In the genomic region with DNA sequence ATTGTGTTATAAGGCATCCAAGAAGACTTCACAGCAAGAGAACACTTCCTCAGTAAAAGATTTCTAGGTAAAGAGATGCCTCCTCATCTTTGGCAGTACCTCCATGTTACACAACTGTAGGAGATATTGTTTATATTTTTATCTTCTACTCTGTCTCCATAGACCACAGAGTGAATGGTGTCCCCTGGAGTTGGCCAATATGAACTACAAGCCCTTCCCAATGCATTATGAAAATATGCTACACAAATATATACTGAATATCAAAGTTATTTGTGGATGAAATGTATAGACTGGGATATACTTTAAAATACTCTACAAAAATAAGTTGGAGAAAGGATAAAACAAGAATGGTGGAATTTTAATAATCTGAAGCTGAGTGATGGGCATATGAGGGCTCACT, we compare ENCODE assay signal across 16 cellular contexts. TPM values are rescaled to one million over a fixed set of nuclear protein-coding genes. Genes with fewer than 3 reads are reported as not detected.
DNase-seq lines count a peak whose midpoint lies in the region; ATAC-seq and TF ChIP-seq lines count a peak whose summit lies in the region.
"Had no signal": no experiment of that assay in that cellular context is flagged by ENCODE, and none has a peak within 500 bp of the region (broad histone marks: within the 10 kb centered on the region; RNA-seq: fewer than 3 reads in every experiment).

No MANE protein-coding gene starts in this region.

- H3K27ac ChIP-seq in GM23338 (ENCODE audit: low read depth) (no peak overlapping the region), upper lobe of left lung (no peak overlapping the region)
- H3K27ac ChIP-seq: BLaER1 had no signal

- H3K27ac Mint-ChIP-seq in GM23338 (no peak overlapping the region), neural crest cell (ENCODE audit: unreplicated experiment) (no peak overlapping the region)
- H3K27ac Mint-ChIP-seq: CD8-positive, alpha-beta memory T cell had no signal

- H3K4me3 ChIP-seq in GM23338: no peak overlapping the region
- no peak overlapping the region for H3K4me3 ChIP-seq in Loucy (ENCODE audit: low read length, poor library complexity, severe bottlenecking)
- H3K4me3 ChIP-seq in epithelial cell of proximal tubule (ENCODE audit: low read depth, low read length): no peak overlapping the region
- no peak overlapping the region for H3K4me3 ChIP-seq in upper lobe of left lung
- H3K4me3 ChIP-seq: BLaER1 had no signal

- peaks cover 39% of the 10 kb centered on the region for H3K36me3 Mint-ChIP-seq in GM23338 (ENCODE audit: low read depth)
- peaks cover 49% of the 10 kb centered on the region for H3K36me3 Mint-ChIP-seq in neural crest cell (ENCODE audit: low read depth)

- H3K9me3 Mint-ChIP-seq in GM23338 (peaks cover 29% of the 10 kb centered on the region), neural crest cell (peaks cover 16% of the 10 kb centered on the region)

- H3K79me2 ChIP-seq in GM23338 (replicated peaks; ENCODE audit: insufficient read depth) (peaks cover 31% of the 10 kb centered on the region), Loucy (ENCODE audit: insufficient read depth, low read length) (peaks cover 23% of the 10 kb centered on the region)

- H3K9ac ChIP-seq in Loucy (ENCODE audit: low read depth, low read length, poor library complexity, severe bottlenecking): no peak overlapping the region
- H3K9ac ChIP-seq: BLaER1 had no signal

- H3K36me3 ChIP-seq in GM23338 (ENCODE audit: insufficient read depth): peaks cover 6% of the 10 kb centered on the region
- peaks cover 19% of the 10 kb centered on the region; the same call in 1 of the 2 replicates for H3K36me3 ChIP-seq in Loucy (ENCODE audit: insufficient read depth, low read length)
- peaks cover 0 to 3% (median 0%) of the 10 kb centered on the region in 4 donors for H3K36me3 ChIP-seq in upper lobe of left lung

- no peaks in the 10 kb centered on the region for H3F3A ChIP-seq in GM23338 (replicated peaks; ENCODE audit: low read depth)
- no peaks in the 10 kb centered on the region for H3F3A ChIP-seq in Loucy (ENCODE audit: low read depth)

- TF ChIP-seq CTCF in GM23338 (conservative IDR thresholded peaks at IDR 0.05; ENCODE audit: low read depth in 2 of 2): peak; percentile 27 to 41
- TF ChIP-seq CTCF in Loucy (conservative IDR thresholded peaks at IDR 0.05; ENCODE audit: low read length): peak; percentile 56
- TF ChIP-seq CTCF in epithelial cell of proximal tubule (conservative IDR thresholded peaks at IDR 0.05; ENCODE audit: low read depth, low read length): peak; percentile 40
- TF ChIP-seq CTCF in neural crest cell (conservative IDR thresholded peaks at IDR 0.05): peak; percentile 24
- TF ChIP-seq CTCF in upper lobe of left lung (IDR thresholded peaks at IDR 0.05): no peak

- H3K4me1 ChIP-seq in GM23338 (ENCODE audit: insufficient read depth) (0 out of 2 replicates have a peak, but pooled peaks cover 5% of the 10 kb centered on the region), Loucy (ENCODE audit: insufficient read depth, low read length, poor library complexity, severe bottlenecking) (peaks cover 10% of the 10 kb centered on the region), upper lobe of left lung (peaks cover 0 to 10% (median 3%) of the 10 kb centered on the region in 4 donors)
- H3K4me1 ChIP-seq: BLaER1 had no signal

- no peak for TF ChIP-seq POLR2A in upper lobe of left lung (IDR thresholded peaks at IDR 0.05)

- H2AFZ ChIP-seq in GM23338: no peak overlapping the region
- H2AFZ ChIP-seq in Loucy (ENCODE audit: low read length): no peak overlapping the region

- H3K9me2 ChIP-seq in GM23338 (ENCODE audit: insufficient read depth) (no peaks in the 10 kb centered on the region), Loucy (replicated peaks; ENCODE audit: low read depth, low read length) (no peaks in the 10 kb centered on the region)

- ATAC-seq in GM23338 (no peak), upper lobe of left lung (ENCODE audit: low FRiP score in 2 of 2) (no peak)

- H4K20me1 ChIP-seq in GM23338 (replicated peaks; ENCODE audit: insufficient read depth) (no peaks in the 10 kb centered on the region), Loucy (ENCODE audit: insufficient read depth, low read length, poor library complexity, severe bottlenecking) (no peaks in the 10 kb centered on the region)
- H4K20me1 ChIP-seq: BLaER1 had no signal

- no peaks in the 10 kb centered on the region for H3K27me3 ChIP-seq in GM23338 (ENCODE audit: insufficient read depth)
- H3K27me3 ChIP-seq in Loucy (ENCODE audit: insufficient read depth, low read length, poor library complexity, severe bottlenecking): no peaks in the 10 kb centered on the region
- no peaks in the 10 kb centered on the region for H3K27me3 ChIP-seq in upper lobe of left lung
- H3K27me3 ChIP-seq: BLaER1 had no signal

- H3K4me1 Mint-ChIP-seq in GM23338 (peaks cover 12% of the 10 kb centered on the region; the same call in 2 of the 3 replicates), neural crest cell (peaks cover 27% of the 10 kb centered on the region)
- H3K4me1 Mint-ChIP-seq: CD8-positive, alpha-beta memory T cell had no signal

- no peak overlapping the region for H3K4me2 ChIP-seq in GM23338
- H3K4me2 ChIP-seq in Loucy (ENCODE audit: low read depth, low read length, poor library complexity, severe bottlenecking): no peak overlapping the region
- H3K4me2 ChIP-seq: BLaER1 had no signal

- H3K27me3 Mint-ChIP-seq in GM23338 (ENCODE audit: insufficient read depth, low read depth, poor library complexity) (peaks cover 1% of the 10 kb centered on the region), neural crest cell (ENCODE audit: low read depth) (no peaks in the 10 kb centered on the region)

- H3K9me3 ChIP-seq in Loucy (ENCODE audit: insufficient read depth, low read depth, low read length): peaks cover 18% of the 10 kb centered on the region
- H3K9me3 ChIP-seq in upper lobe of left lung: peaks cover 0 to 13% (median 6%) of the 10 kb centered on the region in 4 donors

- no peak overlapping the region for H3K4me3 Mint-ChIP-seq in GM23338
- no peak overlapping the region for H3K4me3 Mint-ChIP-seq in neural crest cell
- H3K4me3 Mint-ChIP-seq: CD8-positive, alpha-beta memory T cell had no signal

- DNase-seq in GM23338 (ENCODE audit: low spot score): no peak
- DNase-seq in epithelial cell of proximal tubule (ENCODE audit: low read depth): no peak
- DNase-seq in neural crest cell (ENCODE audit: low read depth, low spot score): no peak
- no peak for DNase-seq in NCI-H345 (lab: John Stamatoyannopoulos, UW)
- DNase-seq in activated gamma-delta T cell treated with Interleukin-2 at 50 U/mL for 16 hours: no peak
- no peak for DNase-seq in upper lobe of left lung
- DNase-seq: CD8-positive, alpha-beta memory T cell; DND-41; GDM1; Karpas-422; NCI-H1930; NCI-H2171 treated with DMSO at 0.1 percent for 48 hours; NCI-H510A; SIG-M5 had no signal

- TF ChIP-seq EP300 in upper lobe of left lung (IDR thresholded peaks at IDR 0.05): no peak

TF ChIP-seq in GM23338, 12 proteins besides CTCF, POLR2A, EP300 and RAD21 (continues in another document):
- TF ChIP-seq JUNB (IDR thresholded peaks at IDR 0.05; ENCODE audit: unreplicated experiment): no peak

RNA-seq across cellular contexts. Expression of gene MBOAT2, which starts 46.7 kb away (rescaled TPM):
- total RNA-seq in GM23338 (2014; rRNA removed; shearing (Covaris generic)): 22.7 and 24.7 TPM in 2 replicates
- polyA plus RNA-seq in GM23338 (2016; fragmentation: Nextera tagmentation; extraction: Ambion mirVana): 8.2 and 15.9 TPM in 2 replicates
- total RNA-seq in epithelial cell of proximal tubule: 23.3 and 34.9 TPM in 2 replicates
- total RNA-seq in neural crest cell: 53.1 and 58.7 TPM in 2 replicates
- 10 to 100 TPM; 18.8 to 39.2 (median 24.1) TPM for total RNA-seq in upper lobe of left lung

Comparison
In these comparisons a context has a peak if more than half of its experiments do, and no peak if none do; other contexts are left out.
1. CTCF ChIP-seq: peak in GM23338 (2 of 2), Loucy (single experiment), epithelial cell of proximal tubule (single experiment) and neural crest cell (single experiment); none in upper lobe of left lung (0 of 6).